ENCODE assay signal across 1 cellular context in the genomic region with DNA sequence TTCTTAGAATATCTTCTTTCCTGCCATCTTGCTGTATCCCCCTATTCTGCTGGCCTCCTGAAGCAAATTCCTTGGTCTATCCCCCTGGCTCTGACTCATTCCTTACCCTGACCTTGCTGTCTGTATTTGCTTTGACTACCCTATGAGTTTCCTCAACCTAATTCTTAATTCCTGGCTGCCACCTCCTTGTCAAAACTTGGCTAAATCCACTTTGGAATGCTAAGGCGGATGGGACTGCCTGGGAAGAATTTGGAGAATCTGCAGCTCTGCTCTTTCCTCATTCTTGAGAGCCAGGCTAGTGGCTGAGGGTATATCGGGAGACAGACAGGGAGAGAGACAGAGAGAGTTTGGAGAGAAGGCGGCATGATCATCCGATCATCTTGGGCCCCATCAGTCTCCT.
TF ChIP-seq lines count a peak whose summit lies in the region.

No MANE protein-coding gene starts in this region.

TF ChIP-seq in GM23338, 12 proteins besides CTCF, POLR2A, EP300 and RAD21:
- TF ChIP-seq, protein P1, sequence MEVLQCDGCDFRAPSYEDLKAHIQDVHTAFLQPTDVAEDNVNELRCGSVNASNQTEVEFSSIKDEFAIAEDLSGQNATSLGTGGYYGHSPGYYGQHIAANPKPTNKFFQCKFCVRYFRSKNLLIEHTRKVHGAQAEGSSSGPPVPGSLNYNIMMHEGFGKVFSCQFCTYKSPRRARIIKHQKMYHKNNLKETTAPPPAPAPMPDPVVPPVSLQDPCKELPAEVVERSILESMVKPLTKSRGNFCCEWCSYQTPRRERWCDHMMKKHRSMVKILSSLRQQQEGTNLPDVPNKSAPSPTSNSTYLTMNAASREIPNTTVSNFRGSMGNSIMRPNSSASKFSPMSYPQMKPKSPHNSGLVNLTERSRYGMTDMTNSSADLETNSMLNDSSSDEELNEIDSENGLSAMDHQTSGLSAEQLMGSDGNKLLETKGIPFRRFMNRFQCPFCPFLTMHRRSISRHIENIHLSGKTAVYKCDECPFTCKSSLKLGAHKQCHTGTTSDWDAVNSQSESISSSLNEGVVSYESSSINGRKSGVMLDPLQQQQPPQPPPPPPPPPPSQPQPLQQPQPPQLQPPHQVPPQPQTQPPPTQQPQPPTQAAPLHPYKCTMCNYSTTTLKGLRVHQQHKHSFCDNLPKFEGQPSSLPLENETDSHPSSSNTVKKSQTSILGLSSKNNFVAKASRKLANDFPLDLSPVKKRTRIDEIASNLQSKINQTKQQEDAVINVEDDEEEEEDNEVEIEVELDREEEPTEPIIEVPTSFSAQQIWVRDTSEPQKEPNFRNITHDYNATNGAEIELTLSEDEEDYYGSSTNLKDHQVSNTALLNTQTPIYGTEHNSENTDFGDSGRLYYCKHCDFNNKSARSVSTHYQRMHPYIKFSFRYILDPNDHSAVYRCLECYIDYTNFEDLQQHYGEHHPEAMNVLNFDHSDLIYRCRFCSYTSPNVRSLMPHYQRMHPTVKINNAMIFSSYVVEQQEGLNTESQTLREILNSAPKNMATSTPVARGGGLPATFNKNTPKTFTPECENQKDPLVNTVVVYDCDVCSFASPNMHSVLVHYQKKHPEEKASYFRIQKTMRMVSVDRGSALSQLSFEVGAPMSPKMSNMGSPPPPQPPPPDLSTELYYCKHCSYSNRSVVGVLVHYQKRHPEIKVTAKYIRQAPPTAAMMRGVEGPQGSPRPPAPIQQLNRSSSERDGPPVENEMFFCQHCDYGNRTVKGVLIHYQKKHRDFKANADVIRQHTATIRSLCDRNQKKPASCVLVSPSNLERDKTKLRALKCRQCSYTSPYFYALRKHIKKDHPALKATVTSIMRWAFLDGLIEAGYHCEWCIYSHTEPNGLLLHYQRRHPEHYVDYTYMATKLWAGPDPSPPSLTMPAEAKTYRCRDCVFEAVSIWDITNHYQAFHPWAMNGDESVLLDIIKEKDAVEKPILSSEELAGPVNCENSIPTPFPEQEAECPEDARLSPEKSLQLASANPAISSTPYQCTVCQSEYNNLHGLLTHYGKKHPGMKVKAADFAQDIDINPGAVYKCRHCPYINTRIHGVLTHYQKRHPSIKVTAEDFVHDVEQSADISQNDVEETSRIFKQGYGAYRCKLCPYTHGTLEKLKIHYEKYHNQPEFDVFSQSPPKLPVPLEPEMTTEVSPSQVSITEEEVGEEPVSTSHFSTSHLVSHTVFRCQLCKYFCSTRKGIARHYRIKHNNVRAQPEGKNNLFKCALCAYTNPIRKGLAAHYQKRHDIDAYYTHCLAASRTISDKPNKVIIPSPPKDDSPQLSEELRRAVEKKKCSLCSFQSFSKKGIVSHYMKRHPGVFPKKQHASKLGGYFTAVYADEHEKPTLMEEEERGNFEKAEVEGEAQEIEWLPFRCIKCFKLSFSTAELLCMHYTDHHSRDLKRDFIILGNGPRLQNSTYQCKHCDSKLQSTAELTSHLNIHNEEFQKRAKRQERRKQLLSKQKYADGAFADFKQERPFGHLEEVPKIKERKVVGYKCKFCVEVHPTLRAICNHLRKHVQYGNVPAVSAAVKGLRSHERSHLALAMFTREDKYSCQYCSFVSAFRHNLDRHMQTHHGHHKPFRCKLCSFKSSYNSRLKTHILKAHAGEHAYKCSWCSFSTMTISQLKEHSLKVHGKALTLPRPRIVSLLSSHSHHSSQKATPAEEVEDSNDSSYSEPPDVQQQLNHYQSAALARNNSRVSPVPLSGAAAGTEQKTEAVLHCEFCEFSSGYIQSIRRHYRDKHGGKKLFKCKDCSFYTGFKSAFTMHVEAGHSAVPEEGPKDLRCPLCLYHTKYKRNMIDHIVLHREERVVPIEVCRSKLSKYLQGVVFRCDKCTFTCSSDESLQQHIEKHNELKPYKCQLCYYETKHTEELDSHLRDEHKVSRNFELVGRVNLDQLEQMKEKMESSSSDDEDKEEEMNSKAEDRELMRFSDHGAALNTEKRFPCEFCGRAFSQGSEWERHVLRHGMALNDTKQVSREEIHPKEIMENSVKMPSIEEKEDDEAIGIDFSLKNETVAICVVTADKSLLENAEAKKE (CRISPR knock-in tag; IDR thresholded peaks at IDR 0.05), result 0 out of 2 replicates have a peak, but pooled peaks have one; percentile 13
- TF ChIP-seq EZH2 (IDR thresholded peaks at IDR 0.05; ENCODE audit: low read depth, unreplicated experiment), result no peak
- TF ChIP-seq, protein P2, sequence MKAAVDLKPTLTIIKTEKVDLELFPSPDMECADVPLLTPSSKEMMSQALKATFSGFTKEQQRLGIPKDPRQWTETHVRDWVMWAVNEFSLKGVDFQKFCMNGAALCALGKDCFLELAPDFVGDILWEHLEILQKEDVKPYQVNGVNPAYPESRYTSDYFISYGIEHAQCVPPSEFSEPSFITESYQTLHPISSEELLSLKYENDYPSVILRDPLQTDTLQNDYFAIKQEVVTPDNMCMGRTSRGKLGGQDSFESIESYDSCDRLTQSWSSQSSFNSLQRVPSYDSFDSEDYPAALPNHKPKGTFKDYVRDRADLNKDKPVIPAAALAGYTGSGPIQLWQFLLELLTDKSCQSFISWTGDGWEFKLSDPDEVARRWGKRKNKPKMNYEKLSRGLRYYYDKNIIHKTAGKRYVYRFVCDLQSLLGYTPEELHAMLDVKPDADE (IDR thresholded peaks at IDR 0.05), result no peak
